ENCODE assay signal across 8 cellular contexts in the genomic region with DNA sequence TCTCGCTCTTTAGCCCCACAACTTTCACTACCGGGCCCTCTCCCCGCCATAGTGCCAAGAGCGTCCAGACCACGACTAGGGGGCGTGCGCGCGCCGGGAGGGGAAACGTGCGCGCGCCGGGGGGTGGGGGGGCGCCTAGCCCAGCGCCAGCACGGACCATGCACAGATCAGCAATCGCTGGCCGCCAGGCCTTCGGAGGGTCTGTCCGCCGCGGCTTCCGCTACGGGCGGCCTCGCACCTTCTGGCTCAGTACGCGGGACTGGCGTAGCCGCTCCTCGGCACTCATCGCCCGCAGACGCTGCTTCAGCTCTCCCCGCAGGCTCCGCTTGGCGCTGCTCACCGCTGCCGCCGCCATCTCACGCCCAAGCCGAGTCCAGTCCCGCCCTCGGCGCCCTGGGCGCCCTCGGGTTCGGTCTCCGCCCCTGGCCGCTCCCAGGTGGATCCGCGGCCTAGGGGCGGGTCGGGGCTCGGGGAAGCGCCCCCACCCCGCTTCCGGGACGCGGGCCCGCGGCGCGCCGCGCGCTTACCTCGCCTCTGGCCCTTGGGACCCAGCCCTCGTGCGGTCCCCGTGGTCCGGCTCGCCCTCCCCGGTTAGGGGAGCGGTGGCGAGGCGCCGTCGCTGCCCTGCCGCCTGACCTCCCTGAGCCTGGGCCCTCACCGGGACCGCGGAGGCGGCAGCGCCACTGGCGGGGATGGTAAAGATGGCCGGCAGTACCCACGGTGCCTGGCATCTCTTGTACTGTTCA.
A peak's percentile ranks its signal among the peaks of the same experiment; 100 is the strongest.
DNase-seq lines count a peak whose midpoint lies in the region; ATAC-seq and TF ChIP-seq lines count a peak whose summit lies in the region.

TSS of gene MTHFS (minus strand) at position 381 of the 746 bp plus-strand sequence. CDS start at position 355, 26 bp downstream.

- H3K4me3 ChIP-seq in choroid plexus epithelial cell (ENCODE audit: low read depth, low read length), result peak within 1 kb of the TSS; percentile 89

- peak; percentile 53 for TF ChIP-seq CTCF in AG09319 (IDR thresholded peaks at IDR 0.05; ENCODE audit: low read depth, low read length)
- TF ChIP-seq CTCF in choroid plexus epithelial cell (conservative IDR thresholded peaks at IDR 0.05; ENCODE audit: low read depth, low read length), result peak; percentile 43

- DNase-seq in AG09319 (ENCODE audit: extremely low read depth, low read depth), result peak; percentile 44
- peak; percentile 29 for DNase-seq in NCI-H345 treated with DMSO at 0.1 percent for 48 hours (lab: John Stamatoyannopoulos, UW; ENCODE audit: unreplicated experiment)
- DNase-seq in activated CD4-positive, alpha-beta T cell treated with anti-CD3 and anti-CD28 coated beads for 1 hour, result peak; percentile 67
- DNase-seq in choroid plexus epithelial cell (ENCODE audit: low read depth), result peak; percentile 77
- DNase-seq in kidney tubule cell (ENCODE audit: low spot score), result peak; percentile 88
- DNase-seq in stimulated activated CD4-positive, alpha-beta T cell treated with anti-CD3 and anti-CD28 coated beads, Interleukin-1b, Interleukin-23, amount 100 ng/mL, for 24 hours (ENCODE audit: low read depth in 4 of 4, low spot score in 1 of 4), result peak; percentile 38 to 67 (median 48)

- ATAC-seq in GM18873 (IDR thresholded peaks at IDR 0.05; ENCODE audit: low FRiP score, unreplicated experiment) (peak; percentile 53), HG03135 (IDR thresholded peaks at IDR 0.05; ENCODE audit: unreplicated experiment) (peak; percentile 63)

Comparison
In these comparisons a context has a peak if more than half of its experiments do, and no peak if none do; other contexts are left out.
1. Peak in every context shown above with its lines: DNase-seq, ATAC-seq and H3K4me3 ChIP-seq.
2. DNase-seq: peak in every context shown above with its lines; median percentile 88 in kidney tubule cell; 77 in choroid plexus epithelial cell; 67 in activated CD4-positive, alpha-beta T cell treated with anti-CD3 and anti-CD28 coated beads for 1 hour; 48 in stimulated activated CD4-positive, alpha-beta T cell treated with anti-CD3 and anti-CD28 coated beads, Interleukin-1b, Interleukin-23, amount 100 ng/mL, for 24 hours; 44 in AG09319; 29 in NCI-H345 treated with DMSO at 0.1 percent for 48 hours.